In the genomic region with DNA sequence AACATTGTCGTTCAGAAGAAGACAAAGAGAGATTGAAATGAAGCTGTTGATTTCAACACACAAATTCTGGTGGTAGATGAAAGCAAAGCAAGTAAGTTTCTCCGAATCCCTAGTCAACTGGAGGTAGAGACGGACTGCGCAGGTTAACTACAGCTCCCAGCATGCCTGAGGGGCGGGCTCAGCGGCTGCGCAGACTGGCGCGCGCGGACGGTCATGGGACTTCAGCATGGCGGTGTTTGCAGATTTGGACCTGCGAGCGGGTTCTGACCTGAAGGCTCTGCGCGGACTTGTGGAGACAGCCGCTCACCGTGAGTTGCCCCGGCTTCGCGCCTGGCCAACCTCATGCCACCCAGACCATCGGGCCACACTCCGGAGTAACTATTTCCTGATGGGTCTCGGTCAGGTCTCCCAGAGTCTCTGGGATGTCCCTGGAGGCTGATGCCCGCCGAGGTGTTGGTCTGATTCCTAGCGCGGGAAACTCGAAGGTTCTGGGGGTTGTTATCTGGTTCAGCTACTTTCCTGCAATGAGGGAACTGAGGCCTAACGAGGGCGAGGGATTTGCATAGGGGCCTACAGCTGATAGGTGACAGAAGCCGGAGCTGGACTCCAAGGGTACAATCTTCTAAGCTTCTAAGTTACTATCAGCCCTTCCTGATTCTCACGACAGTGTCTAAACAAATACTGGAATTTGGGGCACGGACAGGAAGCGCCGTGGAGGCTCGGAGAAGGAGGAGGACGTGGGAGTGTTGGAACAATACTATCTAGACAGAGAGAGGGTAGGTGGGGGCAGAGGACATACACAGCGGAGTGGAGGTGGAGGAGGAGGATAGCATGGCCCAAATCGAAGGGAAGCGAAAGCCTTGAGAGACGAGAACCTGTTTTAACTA, we compare ENCODE assay signal across 8 cellular contexts. TPM values are rescaled to one million over a fixed set of nuclear protein-coding genes. Genes with fewer than 3 reads are reported as not detected.
DNase-seq lines count a peak whose midpoint lies in the region; ATAC-seq, FAIRE-seq and TF ChIP-seq lines count a peak whose summit lies in the region.

A gene (plus strand): TSS at position 214 of the 887 bp plus-strand sequence. CDS start 13 bp downstream, at position 227.

- DNase-seq in NCI-H2196 (lab: John Stamatoyannopoulos, UW; ENCODE audit: unreplicated experiment) (peak; percentile 50), WTC11 (ENCODE audit: low spot score) (peak; percentile 87), bronchial epithelial cell (ENCODE audit: low read depth) (peak; percentile 84), iPS-NIHi7 (ENCODE audit: extremely low spot score) (peak; percentile 90), spleen (peak; percentile 95)

- H3K27ac Mint-ChIP-seq in WTC11, result peak within 1 kb of the TSS; percentile 95

- H3K27me3 Mint-ChIP-seq in WTC11 (ENCODE audit: low read depth), result peaks cover 11% of the 10 kb centered on the region; the same call in 1 of the 2 replicates

- WGBS in spleen, 5 donors, result 0 to 1% (median 1%) methylated on average over 36 to 43 of the region's 43 CpGs

- no peaks in the 10 kb centered on the region for H3K27me3 ChIP-seq in bronchial epithelial cell (ENCODE audit: control insufficient read depth, insufficient read depth, low read length)
- peaks cover 0 to 15% (median 0%) of the 10 kb centered on the region in 7 donors for H3K27me3 ChIP-seq in spleen (replicated peaks in 1 of 7)

- H3K36me3 ChIP-seq in bronchial epithelial cell (ENCODE audit: control insufficient read depth, insufficient read depth, low read length), result peaks cover 1% of the 10 kb centered on the region
- peaks cover 0 to 24% (median 15%) of the 10 kb centered on the region in 6 donors for H3K36me3 ChIP-seq in spleen

- peaks cover 15% of the 10 kb centered on the region for H3K9me3 Mint-ChIP-seq in WTC11

- peak; percentile 74 for FAIRE-seq in A204.1 (lab: Jason Lieb, UNC)
- FAIRE-seq in bronchial epithelial cell (lab: Jason Lieb, UNC), result no peak

- peak; percentile 99 for ATAC-seq in HG03064 (IDR thresholded peaks at IDR 0.05; ENCODE audit: low read depth, unreplicated experiment)
- peak; percentile 96 for ATAC-seq in WTC11

- H3K27ac ChIP-seq in spleen, result peak within 1 kb of the TSS; percentile 63 to 83 (median 76)

- intact Hi-C loops in spleen (cut with DNase I; ENCODE audit: low total_unique reads), result no loop called here

- peak within 1 kb of the TSS; percentile 58 for H3K4me3 ChIP-seq in bronchial epithelial cell (ENCODE audit: low read depth, low read length)
- peak within 1 kb of the TSS; percentile 72 to 96 (median 79) for H3K4me3 ChIP-seq in spleen

- CTCF ChIA-PET in WTC11 (lab: Charles Lee), result interaction anchor here (0.7 to 1.8 kb wide), 7 partner anchors 8 to 121 kb away, joined by 3 to 16 read pairs (median 4); a partner anchor contains a TSS

- H3K4me1 Mint-ChIP-seq in WTC11, result peaks cover 25% of the 10 kb centered on the region

- TF ChIP-seq CTCF in WTC11 (IDR thresholded peaks at IDR 0.05), result no peak
- no peak for TF ChIP-seq CTCF in bronchial epithelial cell (IDR thresholded peaks at IDR 0.05; ENCODE audit: insufficient read depth, low read length, severe bottlenecking)
- peak in 2 of 11 experiments; percentile 14 to 16 for TF ChIP-seq CTCF in spleen (IDR thresholded peaks at IDR 0.05 in 8 of 11, conservative IDR thresholded peaks at IDR 0.05 in 3 of 11)

- H3K9me3 ChIP-seq in spleen, result peaks cover 0 to 10% (median 0%) of the 10 kb centered on the region in 8 donors

- peaks cover 14 to 46% (median 28%) of the 10 kb centered on the region in 6 donors for H3K4me1 ChIP-seq in spleen

- POLR2A ChIA-PET in WTC11 (lab: Charles Lee), result interaction anchor here (0.5 kb wide), 1 partner anchor 117 kb away, joined by 5 read pairs; no protein-coding TSS in a partner anchor

- peaks cover 14% of the 10 kb centered on the region for H3K36me3 Mint-ChIP-seq in WTC11

- peak within 1 kb of the TSS; percentile 98 for H3K4me3 Mint-ChIP-seq in WTC11

- peak; percentile 76 for TF ChIP-seq POLR2A in GM18526 (IDR thresholded peaks at IDR 0.05; ENCODE audit: extremely low read depth, insufficient read length)
- TF ChIP-seq POLR2A in spleen (IDR thresholded peaks at IDR 0.05), result peak in 1 of 3 donors; percentile 8

TF ChIP-seq in WTC11, 78 proteins besides CTCF, POLR2A, EP300 and RAD21 (continues in another document):
- no peak for TF ChIP-seq ZNF232 (CRISPR knock-in tag; IDR thresholded peaks at IDR 0.05)
- no peak for TF ChIP-seq RORB (CRISPR knock-in tag; IDR thresholded peaks at IDR 0.05)
- no peak for TF ChIP-seq MXD4 (CRISPR knock-in tag; IDR thresholded peaks at IDR 0.05; ENCODE audit: borderline replicate concordance)
- TF ChIP-seq FOXJ3 (CRISPR knock-in tag; IDR thresholded peaks at IDR 0.05; ENCODE audit: borderline replicate concordance), result no peak
- no peak for TF ChIP-seq SMAD4 (CRISPR knock-in tag; IDR thresholded peaks at IDR 0.05)
- no peak for TF ChIP-seq SOX15 (CRISPR knock-in tag; IDR thresholded peaks at IDR 0.05)
- TF ChIP-seq, protein P1, sequence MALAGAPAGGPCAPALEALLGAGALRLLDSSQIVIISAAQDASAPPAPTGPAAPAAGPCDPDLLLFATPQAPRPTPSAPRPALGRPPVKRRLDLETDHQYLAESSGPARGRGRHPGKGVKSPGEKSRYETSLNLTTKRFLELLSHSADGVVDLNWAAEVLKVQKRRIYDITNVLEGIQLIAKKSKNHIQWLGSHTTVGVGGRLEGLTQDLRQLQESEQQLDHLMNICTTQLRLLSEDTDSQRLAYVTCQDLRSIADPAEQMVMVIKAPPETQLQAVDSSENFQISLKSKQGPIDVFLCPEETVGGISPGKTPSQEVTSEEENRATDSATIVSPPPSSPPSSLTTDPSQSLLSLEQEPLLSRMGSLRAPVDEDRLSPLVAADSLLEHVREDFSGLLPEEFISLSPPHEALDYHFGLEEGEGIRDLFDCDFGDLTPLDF (CRISPR knock-in tag; IDR thresholded peaks at IDR 0.05), result no peak
- TF ChIP-seq, protein P2, sequence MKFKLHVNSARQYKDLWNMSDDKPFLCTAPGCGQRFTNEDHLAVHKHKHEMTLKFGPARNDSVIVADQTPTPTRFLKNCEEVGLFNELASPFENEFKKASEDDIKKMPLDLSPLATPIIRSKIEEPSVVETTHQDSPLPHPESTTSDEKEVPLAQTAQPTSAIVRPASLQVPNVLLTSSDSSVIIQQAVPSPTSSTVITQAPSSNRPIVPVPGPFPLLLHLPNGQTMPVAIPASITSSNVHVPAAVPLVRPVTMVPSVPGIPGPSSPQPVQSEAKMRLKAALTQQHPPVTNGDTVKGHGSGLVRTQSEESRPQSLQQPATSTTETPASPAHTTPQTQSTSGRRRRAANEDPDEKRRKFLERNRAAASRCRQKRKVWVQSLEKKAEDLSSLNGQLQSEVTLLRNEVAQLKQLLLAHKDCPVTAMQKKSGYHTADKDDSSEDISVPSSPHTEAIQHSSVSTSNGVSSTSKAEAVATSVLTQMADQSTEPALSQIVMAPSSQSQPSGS (CRISPR knock-in tag; IDR thresholded peaks at IDR 0.05; ENCODE audit: borderline replicate concordance, low read depth), result no peak
- TF ChIP-seq, protein P3, sequence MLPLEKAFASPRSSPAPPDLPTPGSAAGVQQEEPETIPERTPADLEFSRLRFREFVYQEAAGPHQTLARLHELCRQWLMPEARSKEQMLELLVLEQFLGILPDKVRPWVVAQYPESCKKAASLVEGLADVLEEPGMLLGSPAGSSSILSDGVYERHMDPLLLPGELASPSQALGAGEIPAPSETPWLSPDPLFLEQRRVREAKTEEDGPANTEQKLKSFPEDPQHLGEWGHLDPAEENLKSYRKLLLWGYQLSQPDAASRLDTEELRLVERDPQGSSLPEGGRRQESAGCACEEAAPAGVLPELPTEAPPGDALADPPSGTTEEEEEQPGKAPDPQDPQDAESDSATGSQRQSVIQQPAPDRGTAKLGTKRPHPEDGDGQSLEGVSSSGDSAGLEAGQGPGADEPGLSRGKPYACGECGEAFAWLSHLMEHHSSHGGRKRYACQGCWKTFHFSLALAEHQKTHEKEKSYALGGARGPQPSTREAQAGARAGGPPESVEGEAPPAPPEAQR (CRISPR knock-in tag; IDR thresholded peaks at IDR 0.05), result no peak
- peak; percentile 47; the same call in 1 of the 2 replicates for TF ChIP-seq FOXP1 (CRISPR knock-in tag; IDR thresholded peaks at IDR 0.05; ENCODE audit: borderline replicate concordance)
- TF ChIP-seq, protein P4, sequence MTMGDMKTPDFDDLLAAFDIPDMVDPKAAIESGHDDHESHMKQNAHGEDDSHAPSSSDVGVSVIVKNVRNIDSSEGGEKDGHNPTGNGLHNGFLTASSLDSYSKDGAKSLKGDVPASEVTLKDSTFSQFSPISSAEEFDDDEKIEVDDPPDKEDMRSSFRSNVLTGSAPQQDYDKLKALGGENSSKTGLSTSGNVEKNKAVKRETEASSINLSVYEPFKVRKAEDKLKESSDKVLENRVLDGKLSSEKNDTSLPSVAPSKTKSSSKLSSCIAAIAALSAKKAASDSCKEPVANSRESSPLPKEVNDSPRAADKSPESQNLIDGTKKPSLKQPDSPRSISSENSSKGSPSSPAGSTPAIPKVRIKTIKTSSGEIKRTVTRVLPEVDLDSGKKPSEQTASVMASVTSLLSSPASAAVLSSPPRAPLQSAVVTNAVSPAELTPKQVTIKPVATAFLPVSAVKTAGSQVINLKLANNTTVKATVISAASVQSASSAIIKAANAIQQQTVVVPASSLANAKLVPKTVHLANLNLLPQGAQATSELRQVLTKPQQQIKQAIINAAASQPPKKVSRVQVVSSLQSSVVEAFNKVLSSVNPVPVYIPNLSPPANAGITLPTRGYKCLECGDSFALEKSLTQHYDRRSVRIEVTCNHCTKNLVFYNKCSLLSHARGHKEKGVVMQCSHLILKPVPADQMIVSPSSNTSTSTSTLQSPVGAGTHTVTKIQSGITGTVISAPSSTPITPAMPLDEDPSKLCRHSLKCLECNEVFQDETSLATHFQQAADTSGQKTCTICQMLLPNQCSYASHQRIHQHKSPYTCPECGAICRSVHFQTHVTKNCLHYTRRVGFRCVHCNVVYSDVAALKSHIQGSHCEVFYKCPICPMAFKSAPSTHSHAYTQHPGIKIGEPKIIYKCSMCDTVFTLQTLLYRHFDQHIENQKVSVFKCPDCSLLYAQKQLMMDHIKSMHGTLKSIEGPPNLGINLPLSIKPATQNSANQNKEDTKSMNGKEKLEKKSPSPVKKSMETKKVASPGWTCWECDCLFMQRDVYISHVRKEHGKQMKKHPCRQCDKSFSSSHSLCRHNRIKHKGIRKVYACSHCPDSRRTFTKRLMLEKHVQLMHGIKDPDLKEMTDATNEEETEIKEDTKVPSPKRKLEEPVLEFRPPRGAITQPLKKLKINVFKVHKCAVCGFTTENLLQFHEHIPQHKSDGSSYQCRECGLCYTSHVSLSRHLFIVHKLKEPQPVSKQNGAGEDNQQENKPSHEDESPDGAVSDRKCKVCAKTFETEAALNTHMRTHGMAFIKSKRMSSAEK (CRISPR knock-in tag; IDR thresholded peaks at IDR 0.05; ENCODE audit: borderline replicate concordance), result no peak

RNA-seq across cellular contexts. Expression of the gene that starts here (rescaled TPM):
- total RNA-seq in WTC11 (2021) (50.3 to 56.4 TPM (median 53.0 TPM) in 3 replicates), bronchial epithelial cell (24.1 and 25.0 TPM in 2 replicates), spleen (10 to 100 TPM; 23.7 to 34.0 (median 29.4) TPM)
- 10 to 100 TPM; 34.1 to 44.9 (median 36.2) TPM for polyA plus RNA-seq in spleen

Comparison
In these comparisons a context has a peak if more than half of its experiments do, and no peak if none do; other contexts are left out.
1. Peak in every context shown above with its lines: DNase-seq, ATAC-seq, H3K4me3 ChIP-seq and H3K27ac ChIP-seq.